Comparison of ENCODE assay signal across 1 cellular context in the genomic region with DNA sequence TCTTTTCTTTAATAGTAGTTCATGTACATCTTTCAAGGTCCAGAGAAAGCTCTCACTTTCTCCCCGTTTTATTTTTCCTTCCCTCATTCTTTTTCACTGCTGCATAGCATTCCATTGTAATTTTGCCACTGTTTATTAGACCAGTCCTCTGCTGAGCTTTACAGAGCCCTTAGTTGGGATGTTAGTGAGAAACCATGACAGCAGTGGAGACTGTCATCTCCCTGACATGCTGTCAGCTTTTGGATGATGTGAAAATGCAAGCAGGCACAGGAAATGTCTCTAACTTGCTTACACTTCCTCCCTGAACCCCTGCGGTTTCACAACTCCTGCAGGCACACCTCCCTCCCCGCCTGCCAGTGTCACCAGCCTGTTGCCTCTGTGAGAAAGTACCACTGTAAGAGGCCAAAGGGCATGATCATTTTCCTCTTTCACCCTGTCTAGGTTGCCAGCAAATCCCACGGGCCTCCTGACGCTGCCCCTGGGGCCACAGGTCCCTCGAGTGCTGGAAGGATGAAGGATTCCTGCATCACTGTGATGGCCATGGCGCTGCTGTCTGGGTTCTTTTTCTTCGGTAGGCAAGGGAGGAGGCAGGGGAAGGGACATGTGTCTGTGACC.
TF ChIP-seq lines count a peak whose summit lies in the region.

Gene ITGAL (plus strand): TSS at position 415 of the 615 bp plus-strand sequence. CDS start 96 bp downstream, at position 511.

TF ChIP-seq in GM12878, 131 proteins besides CTCF, POLR2A, EP300 and RAD21 (continued from another document and continues in another):
- TF ChIP-seq GABPA (IDR thresholded peaks at IDR 0.05; ENCODE audit: low read depth) (peak; percentile 67; the same call in 1 of the 2 replicates), ZBTB4 (CRISPR knock-in tag; IDR thresholded peaks at IDR 0.05) (0 out of 2 replicates have a peak, but pooled peaks have one; percentile 23), ATF2 (IDR thresholded peaks at IDR 0.05; ENCODE audit: low read length) (peak; percentile 17; the same call in 1 of the 2 replicates), GATAD2B (conservative IDR thresholded peaks at IDR 0.05; ENCODE audit: low read depth) (peak; percentile 99), ZBTB11 (CRISPR knock-in tag; IDR thresholded peaks at IDR 0.05) (no peak), STAT3 (IDR thresholded peaks at IDR 0.05; ENCODE audit: low read depth, low read length) (0 out of 2 replicates have a peak, but pooled peaks have one; percentile 21), SIN3A (IDR thresholded peaks at IDR 0.05; ENCODE audit: low read depth, low read length) (peak; percentile 63; the same call in 1 of the 2 replicates), HDAC6 (IDR thresholded peaks at IDR 0.05; ENCODE audit: unreplicated experiment) (peak; percentile 53), EED (IDR thresholded peaks at IDR 0.05; ENCODE audit: low read depth) (peak; percentile 90), MYB (IDR thresholded peaks at IDR 0.05; ENCODE audit: borderline replicate concordance, low read depth, low read length) (peak; percentile 68; the same call in 1 of the 2 replicates), SUPT20H (IDR thresholded peaks at IDR 0.05; ENCODE audit: borderline replicate concordance, control insufficient read depth, low read depth, low read length) (no peak), NFXL1 (IDR thresholded peaks at IDR 0.05; ENCODE audit: borderline replicate concordance) (no peak), CBX5 (IDR thresholded peaks at IDR 0.05; ENCODE audit: low read depth) (peak; percentile 63; the same call in 1 of the 2 replicates), TARDBP (IDR thresholded peaks at IDR 0.05; ENCODE audit: borderline replicate concordance) (no peak), DPF2 (IDR thresholded peaks at IDR 0.05) (peak; percentile 93), CREB1 (IDR thresholded peaks at IDR 0.05; ENCODE audit: low read depth) (peak; percentile 64), MXI1 (IDR thresholded peaks at IDR 0.05; ENCODE audit: low read depth, low read length) (peak; percentile 73), ZBTB33 (IDR thresholded peaks at IDR 0.05) (no peak), RUNX3 (IDR thresholded peaks at IDR 0.05; ENCODE audit: low read length) (peak; percentile 99), IRF3 (IDR thresholded peaks at IDR 0.05) (no peak), ZNF274 (IDR thresholded peaks at IDR 0.05; ENCODE audit: insufficient read depth, insufficient read length) (no peak), SMC3 (IDR thresholded peaks at IDR 0.05; ENCODE audit: borderline replicate concordance, low read length) (peak; percentile 19; the same call in 1 of the 2 replicates), IRF4 (IDR thresholded peaks at IDR 0.05; ENCODE audit: low read depth, low read length) (peak; percentile 69; the same call in 1 of the 2 replicates), BHLHE40 (IDR thresholded peaks at IDR 0.05; ENCODE audit: borderline replicate concordance in 1 of 2, low read depth in 2 of 2, low read length in 1 of 2) (peak; percentile 91 to 94), PAX8 (IDR thresholded peaks at IDR 0.05) (no peak), RBBP5 (conservative IDR thresholded peaks at IDR 0.05) (no peak), IKZF2 (IDR thresholded peaks at IDR 0.05) (peak; percentile 94 to 97), ZSCAN29 (IDR thresholded peaks at IDR 0.05) (no peak)
- TF ChIP-seq, protein P1, sequence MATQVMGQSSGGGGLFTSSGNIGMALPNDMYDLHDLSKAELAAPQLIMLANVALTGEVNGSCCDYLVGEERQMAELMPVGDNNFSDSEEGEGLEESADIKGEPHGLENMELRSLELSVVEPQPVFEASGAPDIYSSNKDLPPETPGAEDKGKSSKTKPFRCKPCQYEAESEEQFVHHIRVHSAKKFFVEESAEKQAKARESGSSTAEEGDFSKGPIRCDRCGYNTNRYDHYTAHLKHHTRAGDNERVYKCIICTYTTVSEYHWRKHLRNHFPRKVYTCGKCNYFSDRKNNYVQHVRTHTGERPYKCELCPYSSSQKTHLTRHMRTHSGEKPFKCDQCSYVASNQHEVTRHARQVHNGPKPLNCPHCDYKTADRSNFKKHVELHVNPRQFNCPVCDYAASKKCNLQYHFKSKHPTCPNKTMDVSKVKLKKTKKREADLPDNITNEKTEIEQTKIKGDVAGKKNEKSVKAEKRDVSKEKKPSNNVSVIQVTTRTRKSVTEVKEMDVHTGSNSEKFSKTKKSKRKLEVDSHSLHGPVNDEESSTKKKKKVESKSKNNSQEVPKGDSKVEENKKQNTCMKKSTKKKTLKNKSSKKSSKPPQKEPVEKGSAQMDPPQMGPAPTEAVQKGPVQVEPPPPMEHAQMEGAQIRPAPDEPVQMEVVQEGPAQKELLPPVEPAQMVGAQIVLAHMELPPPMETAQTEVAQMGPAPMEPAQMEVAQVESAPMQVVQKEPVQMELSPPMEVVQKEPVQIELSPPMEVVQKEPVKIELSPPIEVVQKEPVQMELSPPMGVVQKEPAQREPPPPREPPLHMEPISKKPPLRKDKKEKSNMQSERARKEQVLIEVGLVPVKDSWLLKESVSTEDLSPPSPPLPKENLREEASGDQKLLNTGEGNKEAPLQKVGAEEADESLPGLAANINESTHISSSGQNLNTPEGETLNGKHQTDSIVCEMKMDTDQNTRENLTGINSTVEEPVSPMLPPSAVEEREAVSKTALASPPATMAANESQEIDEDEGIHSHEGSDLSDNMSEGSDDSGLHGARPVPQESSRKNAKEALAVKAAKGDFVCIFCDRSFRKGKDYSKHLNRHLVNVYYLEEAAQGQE (IDR thresholded peaks at IDR 0.05; ENCODE audit: low read depth, low read length) = no peak
- TF ChIP-seq, protein P2, sequence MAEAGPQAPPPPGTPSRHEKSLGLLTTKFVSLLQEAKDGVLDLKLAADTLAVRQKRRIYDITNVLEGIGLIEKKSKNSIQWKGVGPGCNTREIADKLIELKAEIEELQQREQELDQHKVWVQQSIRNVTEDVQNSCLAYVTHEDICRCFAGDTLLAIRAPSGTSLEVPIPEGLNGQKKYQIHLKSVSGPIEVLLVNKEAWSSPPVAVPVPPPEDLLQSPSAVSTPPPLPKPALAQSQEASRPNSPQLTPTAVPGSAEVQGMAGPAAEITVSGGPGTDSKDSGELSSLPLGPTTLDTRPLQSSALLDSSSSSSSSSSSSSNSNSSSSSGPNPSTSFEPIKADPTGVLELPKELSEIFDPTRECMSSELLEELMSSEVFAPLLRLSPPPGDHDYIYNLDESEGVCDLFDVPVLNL (IDR thresholded peaks at IDR 0.05; ENCODE audit: low read depth, low read length) = no peak
- TF ChIP-seq, protein P3, sequence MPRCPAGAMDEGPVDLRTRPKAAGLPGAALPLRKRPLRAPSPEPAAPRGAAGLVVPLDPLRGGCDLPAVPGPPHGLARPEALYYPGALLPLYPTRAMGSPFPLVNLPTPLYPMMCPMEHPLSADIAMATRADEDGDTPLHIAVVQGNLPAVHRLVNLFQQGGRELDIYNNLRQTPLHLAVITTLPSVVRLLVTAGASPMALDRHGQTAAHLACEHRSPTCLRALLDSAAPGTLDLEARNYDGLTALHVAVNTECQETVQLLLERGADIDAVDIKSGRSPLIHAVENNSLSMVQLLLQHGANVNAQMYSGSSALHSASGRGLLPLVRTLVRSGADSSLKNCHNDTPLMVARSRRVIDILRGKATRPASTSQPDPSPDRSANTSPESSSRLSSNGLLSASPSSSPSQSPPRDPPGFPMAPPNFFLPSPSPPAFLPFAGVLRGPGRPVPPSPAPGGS (IDR thresholded peaks at IDR 0.05; ENCODE audit: borderline replicate concordance, insufficient read depth, low read depth, low read length, poor library complexity, severe bottlenecking) = peak; percentile 54
- TF ChIP-seq, protein P4, sequence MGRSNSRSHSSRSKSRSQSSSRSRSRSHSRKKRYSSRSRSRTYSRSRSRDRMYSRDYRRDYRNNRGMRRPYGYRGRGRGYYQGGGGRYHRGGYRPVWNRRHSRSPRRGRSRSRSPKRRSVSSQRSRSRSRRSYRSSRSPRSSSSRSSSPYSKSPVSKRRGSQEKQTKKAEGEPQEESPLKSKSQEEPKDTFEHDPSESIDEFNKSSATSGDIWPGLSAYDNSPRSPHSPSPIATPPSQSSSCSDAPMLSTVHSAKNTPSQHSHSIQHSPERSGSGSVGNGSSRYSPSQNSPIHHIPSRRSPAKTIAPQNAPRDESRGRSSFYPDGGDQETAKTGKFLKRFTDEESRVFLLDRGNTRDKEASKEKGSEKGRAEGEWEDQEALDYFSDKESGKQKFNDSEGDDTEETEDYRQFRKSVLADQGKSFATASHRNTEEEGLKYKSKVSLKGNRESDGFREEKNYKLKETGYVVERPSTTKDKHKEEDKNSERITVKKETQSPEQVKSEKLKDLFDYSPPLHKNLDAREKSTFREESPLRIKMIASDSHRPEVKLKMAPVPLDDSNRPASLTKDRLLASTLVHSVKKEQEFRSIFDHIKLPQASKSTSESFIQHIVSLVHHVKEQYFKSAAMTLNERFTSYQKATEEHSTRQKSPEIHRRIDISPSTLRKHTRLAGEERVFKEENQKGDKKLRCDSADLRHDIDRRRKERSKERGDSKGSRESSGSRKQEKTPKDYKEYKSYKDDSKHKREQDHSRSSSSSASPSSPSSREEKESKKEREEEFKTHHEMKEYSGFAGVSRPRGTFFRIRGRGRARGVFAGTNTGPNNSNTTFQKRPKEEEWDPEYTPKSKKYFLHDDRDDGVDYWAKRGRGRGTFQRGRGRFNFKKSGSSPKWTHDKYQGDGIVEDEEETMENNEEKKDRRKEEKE (IDR thresholded peaks at IDR 0.05) = no peak
